8 cellular contexts compared by ENCODE assay signal in genomic region chr17:45296003-45296832, GRCh38. TPM values are rescaled to one million over a fixed set of nuclear protein-coding genes. Genes with fewer than 3 reads are reported as not detected.
DNase-seq lines count a peak whose midpoint lies in the region; ATAC-seq, FAIRE-seq and TF ChIP-seq lines count a peak whose summit lies in the region.

No MANE protein-coding gene starts in this region.

- peak overlapping the region in 1 of 2 experiments; percentile 39; a peak in 1 of 4 replicates for H4K8ac ChIP-seq in IMR-90 (ENCODE audit: low read depth in 2 of 2, low read length in 2 of 2)

- peaks cover 39% of the 10 kb centered on the region for H3K4me1 ChIP-seq in IMR-90 (ENCODE audit: control insufficient read depth, insufficient read depth, low read length)

- no peak overlapping the region; the same call in 1 of the 2 replicates for H4K91ac ChIP-seq in IMR-90 (ENCODE audit: insufficient read depth, low read depth, low read length)

- H3K27ac ChIP-seq in IMR-90 (ENCODE audit: insufficient read depth, low read length), result peak overlapping the region; percentile 33

- BruUV-seq in IMR-90 (replicated peaks; lab: Mats Ljungman, UMichigan), result no TSS peak

- H2BK15ac ChIP-seq in IMR-90 (ENCODE audit: low read depth, low read length), result peak overlapping the region; percentile 15; the same call in 1 of the 3 replicates

- no peak for TF ChIP-seq CTCF in CD14-positive monocyte (IDR thresholded peaks at IDR 0.05)
- no peak for TF ChIP-seq CTCF in IMR-90 (conservative IDR thresholded peaks at IDR 0.05; ENCODE audit: low read depth, low read length)

- H2AFZ ChIP-seq in IMR-90 (replicated peaks; ENCODE audit: low read length, poor library complexity), result no peak overlapping the region

- peak overlapping the region; percentile 50; the same call in 1 of the 2 replicates for H3K14ac ChIP-seq in IMR-90 (replicated peaks; ENCODE audit: low read depth, low read length)

- dilution Hi-C loops in IMR-90 (cut with HindIII; ENCODE audit: low sequenced_read_pairs, unreplicated experiment), result no loop called here

- peaks cover 0 to 2% (median 0%) of the 10 kb centered on the region in 7 donors for H3K9me3 Mint-ChIP-seq in CD14-positive monocyte
- H3K9me3 Mint-ChIP-seq in activated T-helper 2 cell treated with anti-CD3 and anti-CD28 coated beads, Interferon-gamma antibody, Interleukin-2, Interleukin-4, amounts not matched to agents 10 μg/mL and 5 μg/mL and 100 μg/mL, durations not matched to agents 14 hours and 24 hours and 36 hours, result no peaks in the 10 kb centered on the region
- H3K9me3 Mint-ChIP-seq in memory B cell, result no peaks in the 10 kb centered on the region

- peaks cover 55% of the 10 kb centered on the region for H3K9me1 ChIP-seq in IMR-90 (ENCODE audit: insufficient read depth, low read length)

- H3K79me1 ChIP-seq in IMR-90 (ENCODE audit: low read depth in 1 of 2, low read length in 2 of 2), result peaks cover 54 to 88% of the 10 kb centered on the region in 2 experiments

- H2AK9ac ChIP-seq in IMR-90 (replicated peaks; ENCODE audit: low read depth, low read length, poor library complexity), result no peak overlapping the region

- no peak overlapping the region for H3K4me2 ChIP-seq in IMR-90 (ENCODE audit: low read depth, low read length)

- H3K4me1 Mint-ChIP-seq in CD14-positive monocyte (peaks cover 95% of the 10 kb centered on the region), memory B cell (peaks cover 62% of the 10 kb centered on the region)
- peaks cover 75% of the 10 kb centered on the region for H3K4me1 Mint-ChIP-seq in activated T-helper 2 cell treated with anti-CD3 and anti-CD28 coated beads, Interferon-gamma antibody, Interleukin-2, Interleukin-4, amounts not matched to agents 10 μg/mL and 5 μg/mL and 100 μg/mL, durations not matched to agents 14 hours and 24 hours and 36 hours (ENCODE audit: low read depth)

- no peak overlapping the region for H3K56ac ChIP-seq in IMR-90 (ENCODE audit: extremely low read depth, insufficient read depth, low read length)

- no peak for TF ChIP-seq RAD21 in IMR-90 (IDR thresholded peaks at IDR 0.05; ENCODE audit: low read length)

- no peaks in the 10 kb centered on the region for H3K27me3 Mint-ChIP-seq in CD14-positive monocyte (ENCODE audit: low read depth in 3 of 3)
- H3K27me3 Mint-ChIP-seq in activated T-helper 2 cell treated with anti-CD3 and anti-CD28 coated beads, Interferon-gamma antibody, Interleukin-2, Interleukin-4, amounts not matched to agents 10 μg/mL and 5 μg/mL and 100 μg/mL, durations not matched to agents 14 hours and 24 hours and 36 hours (ENCODE audit: low read depth), result no peaks in the 10 kb centered on the region
- H3K27me3 Mint-ChIP-seq in memory B cell, result no peaks in the 10 kb centered on the region

- 100% methylated on average over 3 of the region's 7 CpGs; no CpG with 5 or more reads in 1 of the 2 experiments for WGBS in IMR-90 (ENCODE audit: extremely low coverage in 2 of 2, insufficient read length in 1 of 2), 2 experiments

- no peaks in the 10 kb centered on the region for H3K9me3 ChIP-seq in IMR-90 (ENCODE audit: control insufficient read depth, insufficient read depth, low read length)

- peak overlapping the region; percentile 26; the same call in 1 of the 2 replicates for H2BK20ac ChIP-seq in IMR-90 (ENCODE audit: low read depth, low read length)

- peak overlapping the region; percentile 81; the same call in 1 of the 2 replicates for H3K23ac ChIP-seq in IMR-90 (ENCODE audit: low read depth, low read length)

- peak overlapping the region; percentile 64 for H3K4ac ChIP-seq in IMR-90 (ENCODE audit: low read depth, low read length)

- no peaks in the 10 kb centered on the region for H3K27me3 ChIP-seq in IMR-90 (ENCODE audit: control insufficient read depth, insufficient read depth, low read length)

- H2BK5ac ChIP-seq in IMR-90 (ENCODE audit: low read depth, low read length, poor library complexity, severe bottlenecking), result peak overlapping the region; percentile 53

- in situ Hi-C loops in IMR-90 (cut with MboI; ENCODE audit: low sequenced_read_pairs), result no loop called here

- no peak overlapping the region for H3K9ac ChIP-seq in IMR-90 (ENCODE audit: low read depth, low read length)

- POLR2A ChIA-PET in IMR-90 (lab: Charles Lee; ENCODE audit: unreplicated experiment), result no interaction called here

- H3K4me3 Mint-ChIP-seq in CD14-positive monocyte (peak overlapping the region in 1 of 2 donors; percentile 51), memory B cell (peak overlapping the region; percentile 54)
- H3K4me3 Mint-ChIP-seq in activated T-helper 2 cell treated with anti-CD3 and anti-CD28 coated beads, Interferon-gamma antibody, Interleukin-2, Interleukin-4, amounts not matched to agents 10 μg/mL and 5 μg/mL and 100 μg/mL, durations not matched to agents 14 hours and 24 hours and 36 hours (ENCODE audit: low read depth), result no peak overlapping the region

- no peak for FAIRE-seq in GM12892 (lab: Jason Lieb, UNC)

- DNase-seq in CD14-positive monocyte (ENCODE audit: low spot score) (peak; percentile 86), IMR-90 (peak; percentile 62), memory B cell (ENCODE audit: low spot score in 2 of 2) (peak in 1 of 2 donors; percentile 45), GM12892 (ENCODE audit: insufficient read length) (no peak), mucosa of gallbladder (ENCODE audit: low spot score) (no peak)
- DNase-seq in activated T-helper 2 cell treated with anti-CD3 and anti-CD28 coated beads, Interferon-gamma antibody, Interleukin-2, Interleukin-4, amounts not matched to agents 10 μg/mL and 5 μg/mL and 100 μg/mL, durations not matched to agents 14 hours and 24 hours and 36 hours (ENCODE audit: low spot score), result no peak

- peak overlapping the region; percentile 89 to 94 (median 91) for H3K27ac Mint-ChIP-seq in CD14-positive monocyte
- H3K27ac Mint-ChIP-seq in activated T-helper 2 cell treated with anti-CD3 and anti-CD28 coated beads, Interferon-gamma antibody, Interleukin-2, Interleukin-4, amounts not matched to agents 10 μg/mL and 5 μg/mL and 100 μg/mL, durations not matched to agents 14 hours and 24 hours and 36 hours, result peak overlapping the region; percentile 46
- peak overlapping the region; percentile 78 for H3K27ac Mint-ChIP-seq in memory B cell

- peak overlapping the region; percentile 33; the same call in 1 of the 2 replicates for H2BK120ac ChIP-seq in IMR-90 (ENCODE audit: low read depth, low read length)

- intact Hi-C loops in CD14-positive monocyte (cut with micrococcal nuclease), result no loop called here
- intact Hi-C loops in IMR-90 (cut with micrococcal nuclease), result no loop called here
- intact Hi-C loops in activated T-helper 2 cell treated with anti-CD3 and anti-CD28 coated beads, Interferon-gamma antibody, Interleukin-2, Interleukin-4, amounts not matched to agents 10 μg/mL and 5 μg/mL and 100 μg/mL, durations not matched to agents 14 hours and 24 hours and 36 hours (cut with micrococcal nuclease), result loop anchor here (2.0 kb wide), 1 partner anchor 25 kb away; no protein-coding TSS in a partner anchor

- H3K4me3 ChIP-seq in IMR-90 (ENCODE audit: insufficient read depth, low read depth, low read length), result no peak overlapping the region

- H3K36me3 ChIP-seq in IMR-90 (ENCODE audit: control insufficient read depth, insufficient read depth, low read length), result peaks cover 8% of the 10 kb centered on the region

- peak overlapping the region; percentile 49 for H2AK5ac ChIP-seq in IMR-90 (ENCODE audit: low read depth, low read length)

- CTCF ChIA-PET in IMR-90 (lab: Yijun Ruan, JAX), result no interaction called here

- ATAC-seq in IMR-90 (ENCODE audit: low read depth), result no peak
- peak; percentile 93 for ATAC-seq in memory B cell (ENCODE audit: low read depth)
- no peak for ATAC-seq in GM19452 (IDR thresholded peaks at IDR 0.05; ENCODE audit: unreplicated experiment)
- no peak for ATAC-seq in GM18519 (IDR thresholded peaks at IDR 0.05; ENCODE audit: low FRiP score, unreplicated experiment)

- H4K20me1 ChIP-seq in IMR-90 (ENCODE audit: insufficient read depth, low read length), result peaks cover 81% of the 10 kb centered on the region

- H3K36me3 Mint-ChIP-seq in CD14-positive monocyte, result peaks cover 24 to 40% of the 10 kb centered on the region in 2 donors
- H3K36me3 Mint-ChIP-seq in activated T-helper 2 cell treated with anti-CD3 and anti-CD28 coated beads, Interferon-gamma antibody, Interleukin-2, Interleukin-4, amounts not matched to agents 10 μg/mL and 5 μg/mL and 100 μg/mL, durations not matched to agents 14 hours and 24 hours and 36 hours (ENCODE audit: low read depth), result peaks cover 72% of the 10 kb centered on the region
- H3K36me3 Mint-ChIP-seq in memory B cell, result peaks cover 6% of the 10 kb centered on the region

- no peak overlapping the region for H3K18ac ChIP-seq in IMR-90 (ENCODE audit: low read depth, low read length)

- TF ChIP-seq POLR2A in IMR-90 (IDR thresholded peaks at IDR 0.05; ENCODE audit: low read depth, low read length), result no peak
- no peak for TF ChIP-seq POLR2A in GM12892 (IDR thresholded peaks at IDR 0.05; ENCODE audit: low read depth, low read length)

- peak overlapping the region; percentile 11; the same call in 1 of the 2 replicates for H4K5ac ChIP-seq in IMR-90 (ENCODE audit: low read depth, low read length)

TF ChIP-seq in IMR-90, 13 proteins besides CTCF, POLR2A, EP300 and RAD21 (continues in another document):
- TF ChIP-seq MAFK (IDR thresholded peaks at IDR 0.05; ENCODE audit: low read depth, low read length), result no peak

RNA-seq across cellular contexts. Expression of gene MAP3K14, which starts 20.6 kb away (rescaled TPM):
- polyA plus RNA-seq in CD14-positive monocyte, result 1 to 10 TPM; 1.4 to 3.8 TPM
- total RNA-seq in IMR-90 (2012; rRNA removed), result 3.6 and 4.1 TPM in 2 replicates
- 19.9 and 21.7 TPM in 2 replicates for polyA plus RNA-seq in IMR-90 (2012; rRNA removed)
- 11.1 and 15.2 TPM in 2 replicates for polyA plus RNA-seq in IMR-90 (2012; cell fraction: cytosol; rRNA removed)
- polyA plus RNA-seq in IMR-90 (2012; cell fraction: nucleus; rRNA removed; ENCODE audit: low replicate concordance), result 52.0 and 95.3 TPM in 2 replicates
- total RNA-seq in activated T-helper 2 cell treated with anti-CD3 and anti-CD28 coated beads, Interferon-gamma antibody, Interleukin-2, Interleukin-4, amounts not matched to agents 10 μg/mL and 5 μg/mL and 100 μg/mL, durations not matched to agents 14 hours and 24 hours and 36 hours, result 45.6 and 49.5 TPM in 2 replicates
- 13.9 TPM for polyA plus RNA-seq in GM12892 (2012; ENCODE audit: missing spikeins)
- total RNA-seq in mucosa of gallbladder, result 19.1 TPM

RNA-seq across cellular contexts. Expression of gene SPATA32, which starts 34.3 kb away (rescaled TPM):
- polyA plus RNA-seq in CD14-positive monocyte (not detected), IMR-90 (2012; rRNA removed) (not detected in 2 replicates)
- total RNA-seq in IMR-90 (2012; rRNA removed) (under 0.01 and 0.18 TPM in 2 replicates), mucosa of gallbladder (not detected)
- not detected in 2 replicates for polyA plus RNA-seq in IMR-90 (2012; cell fraction: cytosol; rRNA removed)
- polyA plus RNA-seq in IMR-90 (2012; cell fraction: nucleus; rRNA removed; ENCODE audit: low replicate concordance), result 0.09 TPM in 1 of 2 replicates, not detected in the other
- total RNA-seq in activated T-helper 2 cell treated with anti-CD3 and anti-CD28 coated beads, Interferon-gamma antibody, Interleukin-2, Interleukin-4, amounts not matched to agents 10 μg/mL and 5 μg/mL and 100 μg/mL, durations not matched to agents 14 hours and 24 hours and 36 hours, result 0.37 and 0.67 TPM in 2 replicates
- polyA plus RNA-seq in GM12892 (2012; ENCODE audit: missing spikeins), result 0.74 TPM

Comparison
In these comparisons a context has a peak if more than half of its experiments do, and no peak if none do; other contexts are left out.
1. DNase-seq: peak in CD14-positive monocyte (single experiment) and IMR-90 (single experiment); none in activated T-helper 2 cell treated with anti-CD3 and anti-CD28 coated beads, Interferon-gamma antibody, Interleukin-2, Interleukin-4, amounts not matched to agents 10 μg/mL and 5 μg/mL and 100 μg/mL, durations not matched to agents 14 hours and 24 hours and 36 hours (single experiment), GM12892 (single experiment) and mucosa of gallbladder (single experiment).
2. Peak in every context shown above with its lines, with median percentiles within 50 percentile points of each other: H3K27ac Mint-ChIP-seq.